ENCODE assay signal across 8 cellular contexts in the genomic region with DNA sequence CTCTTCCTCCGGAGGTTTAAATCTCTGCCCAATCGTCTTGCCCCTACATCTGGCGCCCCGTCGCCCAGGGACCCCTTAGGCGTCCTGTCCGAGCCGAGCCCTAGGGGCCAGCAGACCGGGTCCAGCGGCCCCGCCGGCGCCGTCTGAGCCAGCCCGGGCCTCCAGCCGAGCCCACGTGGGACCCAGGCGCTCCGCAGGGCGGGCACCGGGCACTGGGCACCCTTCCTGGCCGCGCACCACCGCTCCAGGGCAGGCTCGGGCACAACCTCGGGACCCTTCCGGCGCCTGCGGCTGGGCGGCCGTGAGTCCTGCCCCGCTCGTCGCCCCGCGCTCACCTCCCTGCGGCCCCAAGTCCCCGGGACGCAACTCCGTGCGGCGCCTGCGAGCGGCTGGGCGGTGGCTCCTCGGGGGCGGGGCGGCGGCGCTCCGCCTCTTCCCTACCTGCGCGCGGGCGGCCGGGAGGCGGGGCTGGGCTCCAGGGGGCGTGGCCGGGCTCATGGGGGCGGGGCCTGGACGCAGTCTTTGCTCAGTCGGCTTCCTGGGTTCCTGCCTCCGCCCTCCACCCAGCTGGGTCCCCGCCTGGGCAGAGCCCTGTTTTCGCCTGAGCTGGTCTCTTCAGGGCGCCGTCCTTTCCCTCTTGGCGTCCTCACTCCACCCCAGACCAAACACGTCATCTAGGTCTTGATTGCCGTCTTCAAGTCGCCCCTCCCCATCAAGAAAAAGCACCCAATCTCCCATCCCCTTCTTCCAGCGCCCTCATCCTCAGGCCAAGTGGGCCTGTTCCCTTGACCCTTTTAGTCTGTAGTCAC.
DNase-seq lines count a peak whose midpoint lies in the region; ATAC-seq and TF ChIP-seq lines count a peak whose summit lies in the region.

A gene (minus strand): TSS at position 406 of the 809 bp plus-strand sequence. CDS start 19,899 bp downstream, outside the sequence.

- H3K27ac ChIP-seq in KOPT-K1 (ENCODE audit: low read depth, low read length, poor library complexity, severe bottlenecking) (peak within 1 kb of the TSS; percentile 21), RWPE1 (peak within 1 kb of the TSS; percentile 89)

- H3K4me3 Mint-ChIP-seq in nephron progenitor cell: peak within 1 kb of the TSS; percentile 81
- H3K4me3 Mint-ChIP-seq in stimulated activated naive CD8-positive, alpha-beta T cell treated with anti-CD3 and anti-CD28 coated beads, Interleukin-15, Interleukin-2, amounts not matched to agents 100 ng/mL and 50 ng/mL, for 24 hours: peak within 1 kb of the TSS; percentile 85

- H3K27ac Mint-ChIP-seq in nephron progenitor cell: no peak within 1 kb of the TSS
- peak within 1 kb of the TSS; percentile 85 for H3K27ac Mint-ChIP-seq in stimulated activated naive CD8-positive, alpha-beta T cell treated with anti-CD3 and anti-CD28 coated beads, Interleukin-15, Interleukin-2, amounts not matched to agents 100 ng/mL and 50 ng/mL, for 24 hours

- peak; percentile 67 for ATAC-seq in GM21717 (IDR thresholded peaks at IDR 0.05; ENCODE audit: unreplicated experiment)

- H3K4me1 Mint-ChIP-seq in nephron progenitor cell: peaks cover 64% of the 10 kb centered on the region
- peaks cover 50% of the 10 kb centered on the region for H3K4me1 Mint-ChIP-seq in stimulated activated naive CD8-positive, alpha-beta T cell treated with anti-CD3 and anti-CD28 coated beads, Interleukin-15, Interleukin-2, amounts not matched to agents 100 ng/mL and 50 ng/mL, for 24 hours (ENCODE audit: low read depth)

- no peaks in the 10 kb centered on the region for H3K36me3 ChIP-seq in KOPT-K1 (ENCODE audit: insufficient read depth, low read length)

- H3K9me3 ChIP-seq in KOPT-K1 (ENCODE audit: insufficient read depth, low read length, poor library complexity, severe bottlenecking): no peaks in the 10 kb centered on the region

- CTCF ChIA-PET in RWPE1 (lab: Yijun Ruan, JAX): interaction anchor here (1.1 to 1.9 kb wide), 2 partner anchors 42 to 103 kb away, joined by 4 to 8 read pairs; no protein-coding TSS in a partner anchor

- H3K9me3 Mint-ChIP-seq in nephron progenitor cell: no peaks in the 10 kb centered on the region
- no peaks in the 10 kb centered on the region for H3K9me3 Mint-ChIP-seq in stimulated activated naive CD8-positive, alpha-beta T cell treated with anti-CD3 and anti-CD28 coated beads, Interleukin-15, Interleukin-2, amounts not matched to agents 100 ng/mL and 50 ng/mL, for 24 hours

- no peaks in the 10 kb centered on the region for H3K36me3 Mint-ChIP-seq in nephron progenitor cell (ENCODE audit: low read depth)
- peaks cover 8% of the 10 kb centered on the region for H3K36me3 Mint-ChIP-seq in stimulated activated naive CD8-positive, alpha-beta T cell treated with anti-CD3 and anti-CD28 coated beads, Interleukin-15, Interleukin-2, amounts not matched to agents 100 ng/mL and 50 ng/mL, for 24 hours (ENCODE audit: low read depth)

- POLR2A ChIA-PET in RWPE1 (lab: Yijun Ruan, JAX; ENCODE audit: low non-redundant PET): interaction anchor here (0.5 to 1.0 kb wide), 3 partner anchors 34 to 480 kb away, joined by 3 to 7 read pairs (median 3); a partner anchor contains a TSS

- H3K27me3 Mint-ChIP-seq in nephron progenitor cell (ENCODE audit: low read depth, poor library complexity): peaks cover 30% of the 10 kb centered on the region
- no peaks in the 10 kb centered on the region for H3K27me3 Mint-ChIP-seq in stimulated activated naive CD8-positive, alpha-beta T cell treated with anti-CD3 and anti-CD28 coated beads, Interleukin-15, Interleukin-2, amounts not matched to agents 100 ng/mL and 50 ng/mL, for 24 hours

- peak; percentile 67 for DNase-seq in DMS153 (lab: John Stamatoyannopoulos, UW)
- peak; percentile 90 for DNase-seq in RWPE1 (ENCODE audit: low spot score)
- peak; percentile 93 for DNase-seq in activated T-helper 9 cell treated with anti-CD3 and anti-CD28 coated beads, Interleukin-2, amount 50 U/mL, for 16 hours (ENCODE audit: low read depth)
- peak; percentile 51 for DNase-seq in fibroblast of peridontal ligament (ENCODE audit: extremely low read depth)
- DNase-seq in nephron progenitor cell: peak; percentile 96

- TF ChIP-seq CTCF in RWPE1 (conservative IDR thresholded peaks at IDR 0.05; ENCODE audit: low read depth) (no peak), nephron progenitor cell (IDR thresholded peaks at IDR 0.05) (no peak)

Comparison
In these comparisons a context has a peak if more than half of its experiments do, and no peak if none do; other contexts are left out.
1. Peak in every context shown above with its lines: DNase-seq, ATAC-seq and H3K27ac ChIP-seq.